25 cellular contexts compared by ENCODE assay signal in genomic region chr2:80378-80777, GRCh38. TPM values are rescaled to one million over a fixed set of nuclear protein-coding genes. Genes with fewer than 3 reads are reported as not detected.
"Had no signal": no experiment of that assay in that cellular context is flagged by ENCODE, and none has a peak within 500 bp of the region (broad histone marks: within the 10 kb centered on the region; RNA-seq: fewer than 3 reads in every experiment).

No MANE protein-coding gene starts in this region.

- ATAC-seq: activated naive CD4-positive, alpha-beta T cell treated with anti-CD3 and anti-CD28 coated beads, Interleukin-2, amount 50 U/mL, for 72 hours; activated naive CD8-positive, alpha-beta T cell treated with anti-CD3 and anti-CD28 coated beads, Interleukin-2, amount 50 U/mL, for 24 hours; activated T-cell treated with anti-CD3 and anti-CD28 coated beads, Interleukin-2, amount 50 U/mL, for 4 hours; body of pancreas; K562 had no signal

- H3K27me3 ChIP-seq: ascending aorta, body of pancreas had no signal

- H3K27ac ChIP-seq: ascending aorta, body of pancreas, PC-9 had no signal

- H3K4me1 Mint-ChIP-seq: activated CD4-positive, alpha-beta T cell treated with anti-CD3 and anti-CD28 coated beads, Interleukin-2, amount 10 ng/mL, durations not matched to agents 7 days and 5 days; activated naive CD8-positive, alpha-beta T cell treated with anti-CD3 and anti-CD28 coated beads, Interleukin-2, amount 50 U/mL, for 24 hours had no signal

- H3K9me3 Mint-ChIP-seq: activated CD4-positive, alpha-beta T cell treated with anti-CD3 and anti-CD28 coated beads, Interleukin-2, amount 10 ng/mL, durations not matched to agents 7 days and 5 days; activated naive CD4-positive, alpha-beta T cell treated with anti-CD3 and anti-CD28 coated beads, Interleukin-2, amount 50 U/mL, for 72 hours; activated T-cell treated with anti-CD3 and anti-CD28 coated beads, Interleukin-2, amount 50 U/mL, for 4 hours; T-helper 1 cell treated with Interleukin-12 subunit alpha and Interleukin-12 subunit beta and Interleukin-4 antibody, amounts not matched to agents 30 μg/mL and 1 μg/mL, for 36 hours had no signal

- H3K36me3 Mint-ChIP-seq: activated naive CD4-positive, alpha-beta T cell treated with anti-CD3 and anti-CD28 coated beads, Interleukin-2, amount 50 U/mL, for 72 hours had no signal

- H3K9me3 ChIP-seq: ascending aorta, body of pancreas had no signal

- H3K4me3 Mint-ChIP-seq: activated CD4-positive, alpha-beta memory T cell treated with anti-CD3 and anti-CD28 coated beads for 36 hours; activated CD4-positive, alpha-beta T cell treated with anti-CD3 and anti-CD28 coated beads, Interleukin-2, amount 10 ng/mL, durations not matched to agents 7 days and 5 days; activated naive CD8-positive, alpha-beta T cell treated with anti-CD3 and anti-CD28 coated beads, Interleukin-2, amount 50 U/mL, for 24 hours; activated T-cell treated with anti-CD3 and anti-CD28 coated beads, Interleukin-2, amount 50 U/mL, for 4 hours; T-helper 1 cell treated with Interleukin-12 subunit alpha and Interleukin-12 subunit beta and Interleukin-4 antibody, amounts not matched to agents 30 μg/mL and 1 μg/mL, for 36 hours had no signal

- H3K4me3 ChIP-seq: ascending aorta, body of pancreas, K562, PC-9 had no signal

- H3K36me3 ChIP-seq: ascending aorta had no signal

- H3K4me1 ChIP-seq: ascending aorta, body of pancreas had no signal

- DNase-seq: activated CD4-positive, alpha-beta memory T cell treated with anti-CD3 and anti-CD28 coated beads for 36 hours; activated CD4-positive, alpha-beta T cell treated with anti-CD3 and anti-CD28 coated beads, Interleukin-2, amount 10 ng/mL, durations not matched to agents 7 days and 5 days; activated CD4-positive, CD25-positive, alpha-beta regulatory T cell; activated CD8-positive, alpha-beta memory T cell treated with anti-CD3 and anti-CD28 coated beads for 24 hours; activated effector memory CD4-positive, alpha-beta T cell treated with anti-CD3 and anti-CD28 coated beads, Interleukin-2, amount 50 U/mL, for 16 hours; activated naive CD4-positive, alpha-beta T cell treated with Interleukin-2 at 50 U/mL for 16 hours; activated naive CD8-positive, alpha-beta T cell treated with anti-CD3 and anti-CD28 coated beads, Interleukin-2, amount 50 U/mL, for 24 hours; activated T-cell treated with anti-CD3 and anti-CD28 coated beads, Interleukin-2, amount 50 U/mL, for 4 hours; amniotic stem cell; body of pancreas; central memory CD4-positive, alpha-beta T cell; Karpas-422; NCI-H146; NCI-H187 treated with DMSO at 0.1 percent for 48 hours; NCI-H2107; NCI-H2171 treated with DMSO at 0.1 percent for 48 hours; NCI-H226; NCI-H510A treated with DMSO at 0.1 percent for 48 hours; NCI-H69; PC-9; SHP77 treated with DMSO at 0.1 percent for 48 hours had no signal

- H3K27ac Mint-ChIP-seq: activated CD4-positive, alpha-beta memory T cell treated with anti-CD3 and anti-CD28 coated beads for 36 hours; activated CD4-positive, alpha-beta T cell treated with anti-CD3 and anti-CD28 coated beads, Interleukin-2, amount 10 ng/mL, durations not matched to agents 7 days and 5 days; activated naive CD4-positive, alpha-beta T cell treated with anti-CD3 and anti-CD28 coated beads, Interleukin-2, amount 50 U/mL, for 72 hours; activated naive CD8-positive, alpha-beta T cell treated with anti-CD3 and anti-CD28 coated beads, Interleukin-2, amount 50 U/mL, for 24 hours; T-helper 1 cell treated with Interleukin-12 subunit alpha and Interleukin-12 subunit beta and Interleukin-4 antibody, amounts not matched to agents 30 μg/mL and 1 μg/mL, for 36 hours had no signal

RNA-seq across cellular contexts. Expression of gene FAM110C, which starts 34.1 kb away (rescaled TPM):
- total RNA-seq: K562 had no signal
- polyA plus RNA-seq: K562 had no signal
